ENCODE assay signal across 9 cellular contexts in genomic region chr3:58167431-58168351, GRCh38. TPM values are rescaled to one million over a fixed set of nuclear protein-coding genes. Genes with fewer than 3 reads are reported as not detected.
DNase-seq lines count a peak whose midpoint lies in the region; TF ChIP-seq lines count a peak whose summit lies in the region.
"Had no signal": no experiment of that assay in that cellular context is flagged by ENCODE, and none has a peak within 500 bp of the region (broad histone marks: within the 10 kb centered on the region; RNA-seq: fewer than 3 reads in every experiment).

No MANE protein-coding gene starts in this region.

- DNase-seq in HCEC 1CT = peak; percentile 66
- peak; percentile 17 for DNase-seq in OCI-M2 (lab: John Stamatoyannopoulos, UW; ENCODE audit: unreplicated experiment)
- peak; percentile 13 for DNase-seq in activated T-helper 9 cell treated with anti-CD3 and anti-CD28 coated beads, Interleukin-2, amount 50 U/mL, for 16 hours (ENCODE audit: low read depth)
- peak; percentile 85 for DNase-seq in foreskin melanocyte
- DNase-seq in vagina (ENCODE audit: extremely low spot score in 2 of 2) = no peak
- no peak for DNase-seq in NCI-H1930 (lab: John Stamatoyannopoulos, UW)

- H3K9me2 ChIP-seq in DOHH2 (replicated peaks; ENCODE audit: control insufficient read depth, low read length) = no peaks in the 10 kb centered on the region

- H3K36me3 ChIP-seq in DOHH2 (ENCODE audit: control insufficient read depth, low read length) (no peaks in the 10 kb centered on the region), parathyroid adenoma (ENCODE audit: control insufficient read depth, insufficient read depth, low read length) (no peaks in the 10 kb centered on the region), vagina (peaks cover 0 to 45% of the 10 kb centered on the region in 2 donors)

- H3K9me3 ChIP-seq in DOHH2 (ENCODE audit: control insufficient read depth, insufficient read depth, low read length) (no peaks in the 10 kb centered on the region), parathyroid adenoma (ENCODE audit: control insufficient read depth, low read length) (no peaks in the 10 kb centered on the region), vagina (no peaks in the 10 kb centered on the region)

- intact Hi-C loops in vagina (cut with DNase I) = loop anchor here (5.0 kb wide), 1 partner anchor 160 kb away; the partner anchor contains the start of gene FLNB

- no peak overlapping the region for H3K27ac ChIP-seq in DOHH2 (ENCODE audit: low read depth, low read length)
- no peak overlapping the region for H3K27ac ChIP-seq in parathyroid adenoma
- no peak overlapping the region for H3K27ac ChIP-seq in vagina

- no peaks in the 10 kb centered on the region for H3F3A ChIP-seq in DOHH2 (ENCODE audit: control insufficient read depth, insufficient read depth)

- no peaks in the 10 kb centered on the region for H4K20me1 ChIP-seq in DOHH2 (ENCODE audit: control insufficient read depth, insufficient read depth, low read depth, low read length)

- no peak for TF ChIP-seq POLR2A in vagina (IDR thresholded peaks at IDR 0.05)

- TF ChIP-seq CTCF in DOHH2 (IDR thresholded peaks at IDR 0.05; ENCODE audit: low read depth, low read length, poor library complexity, severe bottlenecking) (peak; percentile 99), parathyroid adenoma (IDR thresholded peaks at IDR 0.05) (peak; percentile 94), vagina (IDR thresholded peaks at IDR 0.05) (peak; percentile 6 to 50 (median 36))

- H3K9ac ChIP-seq in parathyroid adenoma = no peak overlapping the region

- H3K4me2 ChIP-seq in DOHH2 (ENCODE audit: low read length) (no peak overlapping the region), parathyroid adenoma (ENCODE audit: low read length) (no peak overlapping the region)

- no peak overlapping the region for H2AFZ ChIP-seq in parathyroid adenoma

- H3K79me2 ChIP-seq in DOHH2 (ENCODE audit: control insufficient read depth, low read length) (no peaks in the 10 kb centered on the region), parathyroid adenoma (no peaks in the 10 kb centered on the region)

- no peaks in the 10 kb centered on the region for H3K27me3 ChIP-seq in DOHH2 (ENCODE audit: control insufficient read depth, low read length)
- H3K27me3 ChIP-seq in parathyroid adenoma (ENCODE audit: control insufficient read depth, insufficient read depth, low read length) = no peaks in the 10 kb centered on the region
- H3K27me3 ChIP-seq in vagina = no peaks in the 10 kb centered on the region

- no peak overlapping the region for H3K4me3 ChIP-seq in DOHH2 (ENCODE audit: low read length)
- H3K4me3 ChIP-seq in parathyroid adenoma (ENCODE audit: low read depth, low read length) = no peak overlapping the region
- H3K4me3 ChIP-seq in vagina = no peak overlapping the region

- H3K4me1 ChIP-seq in DOHH2 (ENCODE audit: control insufficient read depth, low read length) (no peaks in the 10 kb centered on the region), parathyroid adenoma (peaks cover 21% of the 10 kb centered on the region), vagina (no peaks in the 10 kb centered on the region)

RNA-seq across cellular contexts. Expression of gene DNASE1L3, which starts 43.1 kb away (rescaled TPM):
- 13.3 TPM for total RNA-seq in vagina
- total RNA-seq: activated CD8-positive, alpha-beta memory T cell treated with anti-CD3 and anti-CD28 coated beads for 36 hours had no signal

Comparison
In these comparisons a context has a peak if more than half of its experiments do, and no peak if none do; other contexts are left out.
1. CTCF ChIP-seq: peak in every context shown above with its lines; median percentile 99 in DOHH2; 94 in parathyroid adenoma; 36 in vagina.
2. DNase-seq: peak in HCEC 1CT (single experiment), OCI-M2 (single experiment), activated T-helper 9 cell treated with anti-CD3 and anti-CD28 coated beads, Interleukin-2, amount 50 U/mL, for 16 hours (single experiment) and foreskin melanocyte (single experiment); none in vagina (0 of 2) and NCI-H1930 (0 of 2).